Comparison of ENCODE assay signal across 1 cellular context in the genomic region with DNA sequence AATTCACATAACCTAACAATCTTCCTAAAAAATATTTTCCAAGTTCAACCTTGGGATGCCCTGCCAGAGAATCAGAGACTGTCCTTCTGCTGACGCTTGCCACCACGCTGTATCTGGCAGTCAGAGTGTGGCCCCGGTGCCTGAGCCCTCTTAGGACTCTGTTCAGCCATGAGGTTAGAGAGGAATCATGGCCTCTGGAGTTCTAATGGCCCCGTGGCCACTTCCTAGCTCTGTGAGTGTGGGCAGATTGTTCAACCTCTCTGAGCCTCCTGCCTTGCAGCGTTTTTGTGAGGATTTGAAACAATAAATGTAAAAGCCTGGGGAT.
TF ChIP-seq lines count a peak whose summit lies in the region.

No MANE protein-coding gene starts in this region.

TF ChIP-seq in HepG2, 621 proteins besides CTCF, POLR2A, EP300 and RAD21 (continued from another document):
- TF ChIP-seq BORCS8-MEF2B (CRISPR knock-in tag; IDR thresholded peaks at IDR 0.05), result no peak
- no peak for TF ChIP-seq ZFP41 (CRISPR knock-in tag; IDR thresholded peaks at IDR 0.05; ENCODE audit: borderline replicate concordance)
- TF ChIP-seq, protein P1, sequence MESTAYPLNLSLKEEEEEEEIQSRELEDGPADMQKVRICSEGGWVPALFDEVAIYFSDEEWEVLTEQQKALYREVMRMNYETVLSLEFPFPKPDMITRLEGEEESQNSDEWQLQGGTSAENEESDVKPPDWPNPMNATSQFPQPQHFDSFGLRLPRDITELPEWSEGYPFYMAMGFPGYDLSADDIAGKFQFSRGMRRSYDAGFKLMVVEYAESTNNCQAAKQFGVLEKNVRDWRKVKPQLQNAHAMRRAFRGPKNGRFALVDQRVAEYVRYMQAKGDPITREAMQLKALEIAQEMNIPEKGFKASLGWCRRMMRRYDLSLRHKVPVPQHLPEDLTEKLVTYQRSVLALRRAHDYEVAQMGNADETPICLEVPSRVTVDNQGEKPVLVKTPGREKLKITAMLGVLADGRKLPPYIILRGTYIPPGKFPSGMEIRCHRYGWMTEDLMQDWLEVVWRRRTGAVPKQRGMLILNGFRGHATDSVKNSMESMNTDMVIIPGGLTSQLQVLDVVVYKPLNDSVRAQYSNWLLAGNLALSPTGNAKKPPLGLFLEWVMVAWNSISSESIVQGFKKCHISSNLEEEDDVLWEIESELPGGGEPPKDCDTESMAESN (CRISPR knock-in tag; conservative IDR thresholded peaks at IDR 0.05), result no peak
- TF ChIP-seq, protein P2, sequence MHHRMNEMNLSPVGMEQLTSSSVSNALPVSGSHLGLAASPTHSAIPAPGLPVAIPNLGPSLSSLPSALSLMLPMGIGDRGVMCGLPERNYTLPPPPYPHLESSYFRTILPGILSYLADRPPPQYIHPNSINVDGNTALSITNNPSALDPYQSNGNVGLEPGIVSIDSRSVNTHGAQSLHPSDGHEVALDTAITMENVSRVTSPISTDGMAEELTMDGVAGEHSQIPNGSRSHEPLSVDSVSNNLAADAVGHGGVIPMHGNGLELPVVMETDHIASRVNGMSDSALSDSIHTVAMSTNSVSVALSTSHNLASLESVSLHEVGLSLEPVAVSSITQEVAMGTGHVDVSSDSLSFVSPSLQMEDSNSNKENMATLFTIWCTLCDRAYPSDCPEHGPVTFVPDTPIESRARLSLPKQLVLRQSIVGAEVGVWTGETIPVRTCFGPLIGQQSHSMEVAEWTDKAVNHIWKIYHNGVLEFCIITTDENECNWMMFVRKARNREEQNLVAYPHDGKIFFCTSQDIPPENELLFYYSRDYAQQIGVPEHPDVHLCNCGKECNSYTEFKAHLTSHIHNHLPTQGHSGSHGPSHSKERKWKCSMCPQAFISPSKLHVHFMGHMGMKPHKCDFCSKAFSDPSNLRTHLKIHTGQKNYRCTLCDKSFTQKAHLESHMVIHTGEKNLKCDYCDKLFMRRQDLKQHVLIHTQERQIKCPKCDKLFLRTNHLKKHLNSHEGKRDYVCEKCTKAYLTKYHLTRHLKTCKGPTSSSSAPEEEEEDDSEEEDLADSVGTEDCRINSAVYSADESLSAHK (CRISPR knock-in tag; IDR thresholded peaks at IDR 0.05; ENCODE audit: borderline replicate concordance), result no peak
- TF ChIP-seq ZNF431 (CRISPR knock-in tag; IDR thresholded peaks at IDR 0.05; ENCODE audit: borderline replicate concordance, low read depth), result no peak
- TF ChIP-seq, protein P3, sequence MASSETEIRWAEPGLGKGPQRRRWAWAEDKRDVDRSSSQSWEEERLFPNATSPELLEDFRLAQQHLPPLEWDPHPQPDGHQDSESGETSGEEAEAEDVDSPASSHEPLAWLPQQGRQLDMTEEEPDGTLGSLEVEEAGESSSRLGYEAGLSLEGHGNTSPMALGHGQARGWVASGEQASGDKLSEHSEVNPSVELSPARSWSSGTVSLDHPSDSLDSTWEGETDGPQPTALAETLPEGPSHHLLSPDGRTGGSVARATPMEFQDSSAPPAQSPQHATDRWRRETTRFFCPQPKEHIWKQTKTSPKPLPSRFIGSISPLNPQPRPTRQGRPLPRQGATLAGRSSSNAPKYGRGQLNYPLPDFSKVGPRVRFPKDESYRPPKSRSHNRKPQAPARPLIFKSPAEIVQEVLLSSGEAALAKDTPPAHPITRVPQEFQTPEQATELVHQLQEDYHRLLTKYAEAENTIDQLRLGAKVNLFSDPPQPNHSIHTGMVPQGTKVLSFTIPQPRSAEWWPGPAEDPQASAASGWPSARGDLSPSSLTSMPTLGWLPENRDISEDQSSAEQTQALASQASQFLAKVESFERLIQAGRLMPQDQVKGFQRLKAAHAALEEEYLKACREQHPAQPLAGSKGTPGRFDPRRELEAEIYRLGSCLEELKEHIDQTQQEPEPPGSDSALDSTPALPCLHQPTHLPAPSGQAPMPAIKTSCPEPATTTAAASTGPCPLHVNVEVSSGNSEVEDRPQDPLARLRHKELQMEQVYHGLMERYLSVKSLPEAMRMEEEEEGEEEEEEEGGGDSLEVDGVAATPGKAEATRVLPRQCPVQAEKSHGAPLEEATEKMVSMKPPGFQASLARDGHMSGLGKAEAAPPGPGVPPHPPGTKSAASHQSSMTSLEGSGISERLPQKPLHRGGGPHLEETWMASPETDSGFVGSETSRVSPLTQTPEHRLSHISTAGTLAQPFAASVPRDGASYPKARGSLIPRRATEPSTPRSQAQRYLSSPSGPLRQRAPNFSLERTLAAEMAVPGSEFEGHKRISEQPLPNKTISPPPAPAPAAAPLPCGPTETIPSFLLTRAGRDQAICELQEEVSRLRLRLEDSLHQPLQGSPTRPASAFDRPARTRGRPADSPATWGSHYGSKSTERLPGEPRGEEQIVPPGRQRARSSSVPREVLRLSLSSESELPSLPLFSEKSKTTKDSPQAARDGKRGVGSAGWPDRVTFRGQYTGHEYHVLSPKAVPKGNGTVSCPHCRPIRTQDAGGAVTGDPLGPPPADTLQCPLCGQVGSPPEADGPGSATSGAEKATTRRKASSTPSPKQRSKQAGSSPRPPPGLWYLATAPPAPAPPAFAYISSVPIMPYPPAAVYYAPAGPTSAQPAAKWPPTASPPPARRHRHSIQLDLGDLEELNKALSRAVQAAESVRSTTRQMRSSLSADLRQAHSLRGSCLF (CRISPR knock-in tag; IDR thresholded peaks at IDR 0.05; ENCODE audit: borderline replicate concordance), result no peak
- peak; percentile 40; the same call in 1 of the 2 replicates for TF ChIP-seq KDM5A (IDR thresholded peaks at IDR 0.05; ENCODE audit: borderline replicate concordance, low read length)
- no peak for TF ChIP-seq TBX2 (CRISPR knock-in tag; IDR thresholded peaks at IDR 0.05; ENCODE audit: borderline replicate concordance)
- TF ChIP-seq PHF21A (CRISPR knock-in tag; IDR thresholded peaks at IDR 0.05), result no peak
- TF ChIP-seq, protein P4, sequence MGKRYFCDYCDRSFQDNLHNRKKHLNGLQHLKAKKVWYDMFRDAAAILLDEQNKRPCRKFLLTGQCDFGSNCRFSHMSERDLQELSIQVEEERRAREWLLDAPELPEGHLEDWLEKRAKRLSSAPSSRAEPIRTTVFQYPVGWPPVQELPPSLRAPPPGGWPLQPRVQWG (CRISPR knock-in tag; IDR thresholded peaks at IDR 0.05; ENCODE audit: borderline replicate concordance, low read depth), result no peak
- TF ChIP-seq SKI (IDR thresholded peaks at IDR 0.05; ENCODE audit: partially characterized antibody), result no peak
- TF ChIP-seq GFI1 (CRISPR knock-in tag; IDR thresholded peaks at IDR 0.05; ENCODE audit: borderline replicate concordance), result 0 out of 2 replicates have a peak, but pooled peaks have one; percentile 19
- TF ChIP-seq ZNF121 (CRISPR knock-in tag; IDR thresholded peaks at IDR 0.05), result no peak
- no peak for TF ChIP-seq EHMT2 (IDR thresholded peaks at IDR 0.05; ENCODE audit: borderline replicate concordance, low read depth, low read length)
- no peak for TF ChIP-seq PHB2 (IDR thresholded peaks at IDR 0.05; ENCODE audit: partially characterized antibody)
- no peak for TF ChIP-seq PPARG (CRISPR knock-in tag; conservative IDR thresholded peaks at IDR 0.05)
- no peak for TF ChIP-seq ZNF792 (CRISPR knock-in tag; IDR thresholded peaks at IDR 0.05)
- no peak for TF ChIP-seq NFYC (CRISPR knock-in tag; IDR thresholded peaks at IDR 0.05)
- 0 out of 2 replicates have a peak, but pooled peaks have one; percentile 18 for TF ChIP-seq ZNF331 (CRISPR knock-in tag; IDR thresholded peaks at IDR 0.05)
